In the genomic region with DNA sequence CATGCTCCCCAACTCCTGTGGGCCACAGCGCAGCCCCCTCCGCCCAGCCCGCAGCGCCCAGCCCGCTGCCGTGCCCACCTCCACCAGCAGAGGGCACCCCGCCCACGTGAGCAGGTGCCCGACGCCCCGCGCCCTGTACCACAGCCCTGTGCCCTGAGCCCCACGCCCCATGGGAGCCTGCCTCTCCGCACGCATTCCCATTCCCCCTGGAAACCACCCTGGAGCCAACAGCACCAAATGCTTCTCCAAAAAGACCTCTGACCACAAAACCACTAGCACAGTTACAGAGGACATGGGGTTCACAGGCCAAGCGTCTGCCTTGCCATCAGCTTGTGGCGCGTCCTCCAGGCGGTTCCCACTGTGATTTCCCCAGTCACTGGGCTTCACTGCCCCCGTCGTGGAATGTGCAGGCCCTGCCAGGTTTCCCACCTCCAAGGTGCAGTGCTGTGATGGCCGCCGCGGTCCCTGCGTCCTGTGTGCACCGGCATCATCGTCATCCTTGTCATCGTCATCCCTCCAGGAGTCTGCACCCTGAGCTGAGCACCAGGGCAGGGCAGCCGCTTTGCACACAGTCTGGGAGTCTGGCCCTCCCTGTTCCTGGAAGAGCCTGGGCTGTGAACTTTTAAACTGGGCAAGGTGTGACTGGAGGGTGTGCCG, we compare ENCODE assay signal across 9 cellular contexts.
DNase-seq lines count a peak whose midpoint lies in the region; ATAC-seq and TF ChIP-seq lines count a peak whose summit lies in the region.
"Had no signal": no experiment of that assay in that cellular context is flagged by ENCODE, and none has a peak within 500 bp of the region (broad histone marks: within the 10 kb centered on the region; RNA-seq: fewer than 3 reads in every experiment).

No MANE protein-coding gene starts in this region.

- H3K27me3 Mint-ChIP-seq in activated CD8-positive, alpha-beta T cell treated with anti-CD3 and anti-CD28 coated beads, Interleukin-2, amount 10 ng/mL, durations not matched to agents 7 days and 5 days (ENCODE audit: low read depth), result no peaks in the 10 kb centered on the region
- peaks cover 7% of the 10 kb centered on the region for H3K27me3 Mint-ChIP-seq in endodermal cell (ENCODE audit: insufficient read depth)
- H3K27me3 Mint-ChIP-seq in naive thymus-derived CD8-positive, alpha-beta T cell, result peaks cover 0 to 2% (median 0%) of the 10 kb centered on the region in 5 donors

- H3K27ac ChIP-seq in endodermal cell (ENCODE audit: low read depth, low read length) (no peak overlapping the region), thoracic aorta (no peak overlapping the region)
- H3K27ac ChIP-seq: epithelial cell of prostate had no signal

- H3K9me3 ChIP-seq in endodermal cell (ENCODE audit: control insufficient read depth, low read length) (no peaks in the 10 kb centered on the region), thoracic aorta (no peaks in the 10 kb centered on the region)

- CTCF ChIA-PET in activated CD8-positive, alpha-beta T cell treated with anti-CD3 and anti-CD28 coated beads, Interleukin-2, amount 10 ng/mL, durations not matched to agents 7 days and 5 days (lab: Charles Lee), result interaction anchor here (0.9 to 2.7 kb wide), 6 partner anchors 15 to 195 kb away, joined by 3 to 18 read pairs (median 4); no protein-coding TSS in a partner anchor

- no peaks in the 10 kb centered on the region for H3K9me3 Mint-ChIP-seq in activated CD8-positive, alpha-beta T cell treated with anti-CD3 and anti-CD28 coated beads, Interleukin-2, amount 10 ng/mL, durations not matched to agents 7 days and 5 days (ENCODE audit: insufficient read depth)
- H3K9me3 Mint-ChIP-seq in endodermal cell, result no peaks in the 10 kb centered on the region
- no peaks in the 10 kb centered on the region for H3K9me3 Mint-ChIP-seq in naive thymus-derived CD8-positive, alpha-beta T cell

- no peaks in the 10 kb centered on the region for H3K4me1 ChIP-seq in endodermal cell (ENCODE audit: control insufficient read depth, insufficient read depth, low read length)
- peaks cover 5 to 9% of the 10 kb centered on the region in 2 donors for H3K4me1 ChIP-seq in thoracic aorta (ENCODE audit: control insufficient read depth in 1 of 2, low read depth in 2 of 2)

- no peak overlapping the region for H3K27ac Mint-ChIP-seq in activated CD8-positive, alpha-beta T cell treated with anti-CD3 and anti-CD28 coated beads, Interleukin-2, amount 10 ng/mL, durations not matched to agents 7 days and 5 days
- H3K27ac Mint-ChIP-seq in endodermal cell, result no peak overlapping the region
- peak overlapping the region in 2 of 10 donors; percentile 15 to 43 for H3K27ac Mint-ChIP-seq in naive thymus-derived CD8-positive, alpha-beta T cell

- DNase-seq in NCI-H82 (lab: John Stamatoyannopoulos, UW) (peak; percentile 30), NCI-H82 treated with DMSO at 0.1 percent for 48 hours (lab: John Stamatoyannopoulos, UW; ENCODE audit: unreplicated experiment) (no peak), LNCaP clone FGC (ENCODE audit: low read depth) (no peak), endodermal cell (peak; percentile 91), thoracic aorta (ENCODE audit: low spot score) (no peak)
- DNase-seq in activated CD8-positive, alpha-beta T cell treated with anti-CD3 and anti-CD28 coated beads, Interleukin-2, amount 10 ng/mL, durations not matched to agents 7 days and 5 days, result peak; percentile 64
- peak; percentile 41 to 77 (median 70) for DNase-seq in naive thymus-derived CD8-positive, alpha-beta T cell

- TF ChIP-seq CTCF in LNCaP clone FGC (IDR thresholded peaks at IDR 0.05; ENCODE audit: control insufficient read depth, extremely low read depth, insufficient read depth), result peak; percentile 99
- peak; percentile 96 for TF ChIP-seq CTCF in endodermal cell (conservative IDR thresholded peaks at IDR 0.05)
- TF ChIP-seq CTCF in thoracic aorta (IDR thresholded peaks at IDR 0.05), result peak; percentile 98

- POLR2A ChIA-PET in activated CD8-positive, alpha-beta T cell treated with anti-CD3 and anti-CD28 coated beads, Interleukin-2, amount 10 ng/mL, durations not matched to agents 7 days and 5 days (lab: Charles Lee), result interaction anchor here (0.6 kb wide), 1 partner anchor 235 kb away, joined by 3 read pairs; no protein-coding TSS in a partner anchor
- POLR2A ChIA-PET in naive thymus-derived CD8-positive, alpha-beta T cell (lab: Charles Lee), result no interaction called here

- H3K4me3 ChIP-seq in LNCaP clone FGC (ENCODE audit: low read depth, low read length) (no peak overlapping the region), endodermal cell (ENCODE audit: low read length) (no peak overlapping the region), thoracic aorta (no peak overlapping the region)

- H3K36me3 Mint-ChIP-seq in activated CD8-positive, alpha-beta T cell treated with anti-CD3 and anti-CD28 coated beads, Interleukin-2, amount 10 ng/mL, durations not matched to agents 7 days and 5 days (ENCODE audit: low read depth), result no peaks in the 10 kb centered on the region
- no peaks in the 10 kb centered on the region for H3K36me3 Mint-ChIP-seq in endodermal cell (ENCODE audit: low read depth)
- no peaks in the 10 kb centered on the region for H3K36me3 Mint-ChIP-seq in naive thymus-derived CD8-positive, alpha-beta T cell

- peaks cover 2% of the 10 kb centered on the region for H3K27me3 ChIP-seq in endodermal cell (ENCODE audit: control insufficient read depth, insufficient read depth, low read length, poor library complexity, severe bottlenecking)
- no peaks in the 10 kb centered on the region for H3K27me3 ChIP-seq in thoracic aorta (replicated peaks; ENCODE audit: insufficient read depth)

- no peak overlapping the region for H3K4me3 Mint-ChIP-seq in activated CD8-positive, alpha-beta T cell treated with anti-CD3 and anti-CD28 coated beads, Interleukin-2, amount 10 ng/mL, durations not matched to agents 7 days and 5 days
- H3K4me3 Mint-ChIP-seq in endodermal cell, result no peak overlapping the region
- H3K4me3 Mint-ChIP-seq in naive thymus-derived CD8-positive, alpha-beta T cell, result no peak overlapping the region

- no peak overlapping the region for H3K9ac ChIP-seq in endodermal cell (ENCODE audit: extremely low read depth, low read length, poor library complexity, severe bottlenecking)

- ATAC-seq in activated CD8-positive, alpha-beta T cell treated with anti-CD3 and anti-CD28 coated beads, Interleukin-2, amount 10 ng/mL, durations not matched to agents 7 days and 5 days, result peak; percentile 77
- peak; percentile 90 to 97 for ATAC-seq in naive thymus-derived CD8-positive, alpha-beta T cell
- ATAC-seq in thoracic aorta (ENCODE audit: insufficient number of reproducible peaks, low FRiP score, low read depth) (no peak), HG03520 (IDR thresholded peaks at IDR 0.05; ENCODE audit: unreplicated experiment) (no peak)

- H3K36me3 ChIP-seq in endodermal cell (ENCODE audit: control insufficient read depth, insufficient read depth, low read length) (no peaks in the 10 kb centered on the region), thoracic aorta (no peaks in the 10 kb centered on the region)

- WGBS in endodermal cell (ENCODE audit: insufficient coverage in 1 of 2, insufficient read length in 1 of 2), 2 experiments, result 48 to 85% methylated on average over 13 to 30 of the region's 30 CpGs

- peaks cover 2% of the 10 kb centered on the region for H3K4me1 Mint-ChIP-seq in activated CD8-positive, alpha-beta T cell treated with anti-CD3 and anti-CD28 coated beads, Interleukin-2, amount 10 ng/mL, durations not matched to agents 7 days and 5 days (ENCODE audit: low read depth)
- no peaks in the 10 kb centered on the region for H3K4me1 Mint-ChIP-seq in endodermal cell
- H3K4me1 Mint-ChIP-seq in naive thymus-derived CD8-positive, alpha-beta T cell, result peaks cover 0 to 6% (median 3%) of the 10 kb centered on the region in 4 donors

Comparison
In these comparisons a context has a peak if more than half of its experiments do, and no peak if none do; other contexts are left out.
1. DNase-seq: peak in NCI-H82 (single experiment), activated CD8-positive, alpha-beta T cell treated with anti-CD3 and anti-CD28 coated beads, Interleukin-2, amount 10 ng/mL, durations not matched to agents 7 days and 5 days (single experiment), endodermal cell (single experiment) and naive thymus-derived CD8-positive, alpha-beta T cell (10 of 10); none in NCI-H82 treated with DMSO at 0.1 percent for 48 hours (single experiment), LNCaP clone FGC (single experiment) and thoracic aorta (single experiment).
2. ATAC-seq: peak in activated CD8-positive, alpha-beta T cell treated with anti-CD3 and anti-CD28 coated beads, Interleukin-2, amount 10 ng/mL, durations not matched to agents 7 days and 5 days (single experiment) and naive thymus-derived CD8-positive, alpha-beta T cell (2 of 2); none in thoracic aorta (single experiment) and HG03520 (single experiment).
3. Peak in every context shown above with its lines, with median percentiles within 50 percentile points of each other: CTCF ChIP-seq.